35 cellular contexts compared by ENCODE assay signal in the genomic region with DNA sequence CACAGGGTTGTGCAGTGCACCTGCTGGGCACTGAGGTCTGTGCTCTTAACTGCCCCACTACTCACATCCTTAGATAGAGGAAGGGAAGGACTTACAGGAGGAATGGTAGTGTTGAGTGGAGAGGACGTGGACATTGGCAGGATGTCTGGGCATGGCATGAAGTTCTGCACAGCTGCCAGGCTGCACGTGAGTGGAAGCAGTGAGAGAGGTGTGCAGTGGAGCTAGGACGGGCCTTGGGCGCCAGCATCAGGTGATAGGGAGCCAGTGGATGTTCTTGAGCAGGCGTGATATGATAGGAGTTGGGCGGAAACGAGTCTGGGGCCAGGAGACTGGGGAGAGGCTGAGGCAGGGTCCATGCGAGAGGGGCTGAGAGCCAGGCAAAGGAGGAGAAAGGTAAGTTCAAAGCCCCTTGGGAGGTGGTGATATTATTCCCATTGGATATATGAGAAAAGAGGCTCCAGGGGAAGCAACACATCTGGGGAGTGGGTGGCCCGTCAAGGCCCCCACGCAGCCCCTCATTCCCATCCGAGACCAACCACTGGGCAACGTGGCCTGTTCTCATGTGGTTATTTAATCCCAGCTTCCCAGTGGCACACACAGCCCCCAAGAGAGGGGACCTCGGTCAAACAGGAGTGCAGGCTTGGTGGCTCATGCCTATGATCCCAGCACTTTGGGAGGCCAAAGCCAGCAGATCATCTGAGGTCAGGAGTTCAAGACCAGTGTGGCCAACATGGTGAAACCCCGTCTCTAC. TPM values are rescaled to one million over a fixed set of nuclear protein-coding genes. Genes with fewer than 3 reads are reported as not detected.
DNase-seq lines count a peak whose midpoint lies in the region; ATAC-seq and TF ChIP-seq lines count a peak whose summit lies in the region.
"Had no signal": no experiment of that assay in that cellular context is flagged by ENCODE, and none has a peak within 500 bp of the region (broad histone marks: within the 10 kb centered on the region; RNA-seq: fewer than 3 reads in every experiment).

No MANE protein-coding gene starts in this region.

- H3K4me1 Mint-ChIP-seq in activated T-cell treated with anti-CD3 and anti-CD28 coated beads, Interleukin-2, amount 50 U/mL, for 4 hours (ENCODE audit: low read depth): no peaks in the 10 kb centered on the region
- H3K4me1 Mint-ChIP-seq in activated T-cell treated with anti-CD3 and anti-CD28 coated beads, Interleukin-2, amount 50 U/mL, for 24 hours (ENCODE audit: low read depth): no peaks in the 10 kb centered on the region
- no peaks in the 10 kb centered on the region for H3K4me1 Mint-ChIP-seq in natural killer cell
- H3K4me1 Mint-ChIP-seq: activated CD4-positive, alpha-beta memory T cell treated with anti-CD3 and anti-CD28 coated beads, Interleukin-2, amount 10 ng/mL, durations not matched to agents 7 days and 5 days; naive thymus-derived CD8-positive, alpha-beta T cell; stimulated activated memory B cell treated with anti-CD40 and anti-IgM and Interleukin-4, amounts not matched to agents 10 μg/mL and 1 μg/mL and 100 μg/mL, for 72 hours had no signal

- H3K4me3 Mint-ChIP-seq in activated T-cell treated with anti-CD3 and anti-CD28 coated beads, Interleukin-2, amount 50 U/mL, for 4 hours: no peak overlapping the region
- no peak overlapping the region for H3K4me3 Mint-ChIP-seq in activated T-cell treated with anti-CD3 and anti-CD28 coated beads, Interleukin-2, amount 50 U/mL, for 24 hours
- no peak overlapping the region for H3K4me3 Mint-ChIP-seq in natural killer cell
- H3K4me3 Mint-ChIP-seq: activated CD4-positive, alpha-beta memory T cell treated with anti-CD3 and anti-CD28 coated beads, Interleukin-2, amount 10 ng/mL, durations not matched to agents 7 days and 5 days; H9; naive thymus-derived CD8-positive, alpha-beta T cell; stimulated activated memory B cell treated with anti-CD40 and anti-IgM and Interleukin-4, amounts not matched to agents 10 μg/mL and 1 μg/mL and 100 μg/mL, for 72 hours; T-helper 1 cell treated with Interleukin-12 subunit alpha and Interleukin-12 subunit beta and Interleukin-4 antibody, amounts not matched to agents 30 μg/mL and 1 μg/mL, for 36 hours had no signal

- peaks cover 7% of the 10 kb centered on the region for H3K27me3 Mint-ChIP-seq in activated T-cell treated with anti-CD3 and anti-CD28 coated beads, Interleukin-2, amount 50 U/mL, for 4 hours (ENCODE audit: low read depth)
- peaks cover 3% of the 10 kb centered on the region for H3K27me3 Mint-ChIP-seq in activated T-cell treated with anti-CD3 and anti-CD28 coated beads, Interleukin-2, amount 50 U/mL, for 24 hours
- H3K27me3 Mint-ChIP-seq in natural killer cell (ENCODE audit: low read depth in 2 of 2): peaks cover 0 to 3% of the 10 kb centered on the region in 2 donors

- TF ChIP-seq CTCF in natural killer cell (IDR thresholded peaks at IDR 0.05): no peak
- TF ChIP-seq CTCF in upper lobe of right lung (IDR thresholded peaks at IDR 0.05): no peak
- no peak for TF ChIP-seq CTCF in BE2C (IDR thresholded peaks at IDR 0.05; ENCODE audit: low read depth, low read length)

- no peaks in the 10 kb centered on the region for H3K36me3 Mint-ChIP-seq in activated T-cell treated with anti-CD3 and anti-CD28 coated beads, Interleukin-2, amount 50 U/mL, for 4 hours (ENCODE audit: insufficient read depth)
- no peaks in the 10 kb centered on the region for H3K36me3 Mint-ChIP-seq in activated T-cell treated with anti-CD3 and anti-CD28 coated beads, Interleukin-2, amount 50 U/mL, for 24 hours (ENCODE audit: low read depth)
- H3K36me3 Mint-ChIP-seq in natural killer cell: no peaks in the 10 kb centered on the region
- H3K36me3 Mint-ChIP-seq: naive thymus-derived CD8-positive, alpha-beta T cell; stimulated activated memory B cell treated with anti-CD40 and anti-IgM and Interleukin-4, amounts not matched to agents 10 μg/mL and 1 μg/mL and 100 μg/mL, for 72 hours had no signal

- H3K9me3 ChIP-seq in upper lobe of right lung (no peaks in the 10 kb centered on the region), BE2C (no peaks in the 10 kb centered on the region)
- H3K9me3 ChIP-seq: adrenal gland; BLaER1 treated with 17β-estradiol and CSF1 and Interleukin-3, amounts not matched to agents 10 nM and 100 nM; body of pancreas; ovary; suprapubic skin had no signal

- H3K27ac Mint-ChIP-seq in activated T-cell treated with anti-CD3 and anti-CD28 coated beads, Interleukin-2, amount 50 U/mL, for 24 hours: no peak overlapping the region
- H3K27ac Mint-ChIP-seq in natural killer cell: no peak overlapping the region
- H3K27ac Mint-ChIP-seq: activated CD4-positive, alpha-beta memory T cell treated with anti-CD3 and anti-CD28 coated beads, Interleukin-2, amount 10 ng/mL, durations not matched to agents 7 days and 5 days; H9; naive thymus-derived CD8-positive, alpha-beta T cell; stimulated activated memory B cell treated with anti-CD40 and anti-IgM and Interleukin-4, amounts not matched to agents 10 μg/mL and 1 μg/mL and 100 μg/mL, for 72 hours; T-helper 1 cell treated with Interleukin-12 subunit alpha and Interleukin-12 subunit beta and Interleukin-4 antibody, amounts not matched to agents 30 μg/mL and 1 μg/mL, for 36 hours had no signal

- H3K4me3 ChIP-seq in upper lobe of right lung (no peak overlapping the region), BE2C (ENCODE audit: low read depth, low read length) (no peak overlapping the region)
- H3K4me3 ChIP-seq: adrenal gland; BLaER1 treated with 17β-estradiol and CSF1 and Interleukin-3, amounts not matched to agents 10 nM and 100 nM; body of pancreas; K562; ovary; SK-N-MC; suprapubic skin had no signal

- H3K36me3 ChIP-seq in upper lobe of right lung (no peaks in the 10 kb centered on the region), BE2C (no peaks in the 10 kb centered on the region)
- H3K36me3 ChIP-seq: adrenal gland; BLaER1 treated with 17β-estradiol and CSF1 and Interleukin-3, amounts not matched to agents 10 nM and 100 nM; ovary; suprapubic skin had no signal

- DNase-seq in activated T-cell treated with anti-CD3 and anti-CD28 coated beads, Interleukin-2, amount 50 U/mL, for 4 hours: peak; percentile 0
- no peak for DNase-seq in activated T-cell treated with anti-CD3 and anti-CD28 coated beads, Interleukin-2, amount 50 U/mL, for 24 hours
- peak; percentile 79 for DNase-seq in Right ventricle myocardium superior
- peak; percentile 0 for DNase-seq in natural killer cell
- peak; percentile 39 for DNase-seq in upper lobe of right lung
- DNase-seq in activated CD4-positive, alpha-beta T cell treated with anti-CD3 and anti-CD28 coated beads for 1 hour: no peak
- no peak for DNase-seq in BE2C
- DNase-seq: activated CD4-positive, alpha-beta memory T cell treated with anti-CD3 and anti-CD28 coated beads, Interleukin-2, amount 10 ng/mL, durations not matched to agents 7 days and 5 days; activated naive CD4-positive, alpha-beta T cell; cerebellar nuclear complex; COR-L47; DMS79; GF-D8; NCI-H2081; NCI-H2227 treated with DMSO at 0.1 percent for 48 hours; NCI-H526 treated with DMSO at 0.1 percent for 48 hours; stimulated activated CD4-positive, alpha-beta T cell treated with anti-CD3 and anti-CD28 coated beads, Interleukin-4, amount 100 ng/mL, for 4 hours had no signal

- H3K4me1 ChIP-seq in upper lobe of right lung (no peaks in the 10 kb centered on the region), BE2C (no peaks in the 10 kb centered on the region; the same call in 1 of the 2 replicates)
- H3K4me1 ChIP-seq: body of pancreas had no signal

- H3K27me3 ChIP-seq in upper lobe of right lung: no peaks in the 10 kb centered on the region
- no peaks in the 10 kb centered on the region for H3K27me3 ChIP-seq in BE2C
- H3K27me3 ChIP-seq: adrenal gland; BLaER1 treated with 17β-estradiol and CSF1 and Interleukin-3, amounts not matched to agents 10 nM and 100 nM; body of pancreas; ovary had no signal

- no peak for ATAC-seq in activated T-cell treated with anti-CD3 and anti-CD28 coated beads, Interleukin-2, amount 50 U/mL, for 4 hours
- ATAC-seq in Right ventricle myocardium superior (ENCODE audit: poor library complexity) (peak; percentile 91), natural killer cell (no peak), upper lobe of right lung (no peak), HG02970 (IDR thresholded peaks at IDR 0.05; ENCODE audit: low FRiP score, unreplicated experiment) (no peak)
- ATAC-seq: activated CD4-positive, CD25-positive, alpha-beta regulatory T cell treated with anti-CD3 and anti-CD28 coated beads, Interleukin-2, amount 50 U/mL, for 24 hours; body of pancreas; K562; naive thymus-derived CD8-positive, alpha-beta T cell; stimulated activated memory B cell treated with anti-CD40 and anti-IgM and Interleukin-4, amounts not matched to agents 10 μg/mL and 1 μg/mL and 100 μg/mL, for 72 hours had no signal

- intact Hi-C loops in Right ventricle myocardium superior (cut with DNase I): no loop called here
- intact Hi-C loops in natural killer cell (cut with micrococcal nuclease): no loop called here
- intact Hi-C loops in upper lobe of right lung (cut with DNase I): no loop called here

- H3K9me3 Mint-ChIP-seq in activated T-cell treated with anti-CD3 and anti-CD28 coated beads, Interleukin-2, amount 50 U/mL, for 4 hours: no peaks in the 10 kb centered on the region
- no peaks in the 10 kb centered on the region for H3K9me3 Mint-ChIP-seq in activated T-cell treated with anti-CD3 and anti-CD28 coated beads, Interleukin-2, amount 50 U/mL, for 24 hours
- H3K9me3 Mint-ChIP-seq in natural killer cell: no peaks in the 10 kb centered on the region
- H3K9me3 Mint-ChIP-seq: activated CD4-positive, alpha-beta memory T cell treated with anti-CD3 and anti-CD28 coated beads, Interleukin-2, amount 10 ng/mL, durations not matched to agents 7 days and 5 days; H9; naive thymus-derived CD8-positive, alpha-beta T cell; stimulated activated memory B cell treated with anti-CD40 and anti-IgM and Interleukin-4, amounts not matched to agents 10 μg/mL and 1 μg/mL and 100 μg/mL, for 72 hours; T-helper 1 cell treated with Interleukin-12 subunit alpha and Interleukin-12 subunit beta and Interleukin-4 antibody, amounts not matched to agents 30 μg/mL and 1 μg/mL, for 36 hours had no signal

- H3K27ac ChIP-seq in upper lobe of right lung: no peak overlapping the region
- H3K27ac ChIP-seq: adrenal gland; BLaER1 treated with 17β-estradiol and CSF1 and Interleukin-3, amounts not matched to agents 10 nM and 100 nM; body of pancreas; ovary; SK-N-MC; suprapubic skin had no signal

RNA-seq across cellular contexts. Expression of a gene that starts 45.7 kb away (rescaled TPM):
- 1 to 10 TPM in 2 of 3 donors, under 1 TPM in 1; 0.53 to 2.1 (median 1.3) TPM for total RNA-seq in activated T-cell treated with anti-CD3 and anti-CD28 coated beads, Interleukin-2, amount 50 U/mL, for 4 hours
- 8.0 TPM for total RNA-seq in Right ventricle myocardium superior
- total RNA-seq in natural killer cell: 1 to 10 TPM in 2 of 3 donors, under 1 TPM in 1; 0.97 to 4.9 (median 2.5) TPM
- 38.4 TPM for total RNA-seq in upper lobe of right lung
- polyA plus RNA-seq in BE2C (2012; ENCODE audit: insufficient read depth, insufficient read length, low read depth): 1.6 TPM
- total RNA-seq: HT-29 had no signal

RNA-seq across cellular contexts. Expression of a gene that starts 46.5 kb away (rescaled TPM):
- not detected for total RNA-seq in activated T-cell treated with anti-CD3 and anti-CD28 coated beads, Interleukin-2, amount 50 U/mL, for 4 hours
- total RNA-seq in Right ventricle myocardium superior (not detected), natural killer cell (under 1 TPM in 1 of 3 donors, not detected in 2; 0.14 TPM), upper lobe of right lung (0.26 TPM)
- not detected for polyA plus RNA-seq in BE2C (2012; ENCODE audit: insufficient read depth, insufficient read length, low read depth)
- total RNA-seq: activated CD4-positive, alpha-beta memory T cell treated with anti-CD3 and anti-CD28 coated beads, Interleukin-2, amount 10 ng/mL, durations not matched to agents 7 days and 5 days; endothelial cell of umbilical vein; H9; HT-29; K562; M059J; naive thymus-derived CD8-positive, alpha-beta T cell; suprapubic skin had no signal
- polyA plus RNA-seq: endothelial cell of umbilical vein; K562; naive thymus-derived CD8-positive, alpha-beta T cell had no signal

RNA-seq across cellular contexts. Expression of a gene that starts 56.7 kb away (rescaled TPM):
- total RNA-seq in activated T-cell treated with anti-CD3 and anti-CD28 coated beads, Interleukin-2, amount 50 U/mL, for 4 hours: not detected
- total RNA-seq in Right ventricle myocardium superior (not detected), natural killer cell (not detected), upper lobe of right lung (22.2 TPM)
- not detected for polyA plus RNA-seq in BE2C (2012; ENCODE audit: insufficient read depth, insufficient read length, low read depth)
- total RNA-seq: activated CD4-positive, alpha-beta memory T cell treated with anti-CD3 and anti-CD28 coated beads, Interleukin-2, amount 10 ng/mL, durations not matched to agents 7 days and 5 days; adrenal gland; endothelial cell of umbilical vein; fibroblast of lung; K562; M059J; naive thymus-derived CD8-positive, alpha-beta T cell; RPMI7951 had no signal
- polyA plus RNA-seq: endothelial cell of umbilical vein; fibroblast of lung; naive thymus-derived CD8-positive, alpha-beta T cell had no signal

Comparison
In these comparisons a context has a peak if more than half of its experiments do, and no peak if none do; other contexts are left out.
1. DNase-seq: peak in activated T-cell treated with anti-CD3 and anti-CD28 coated beads, Interleukin-2, amount 50 U/mL, for 4 hours (single experiment), Right ventricle myocardium superior (single experiment), natural killer cell (single experiment) and upper lobe of right lung (single experiment); none in activated T-cell treated with anti-CD3 and anti-CD28 coated beads, Interleukin-2, amount 50 U/mL, for 24 hours (single experiment), activated CD4-positive, alpha-beta T cell treated with anti-CD3 and anti-CD28 coated beads for 1 hour (single experiment) and BE2C (single experiment).
2. RNA of a gene that starts 56.7 kb away (total RNA-seq): 22.2 TPM in upper lobe of right lung (single experiment); not detected in activated T-cell treated with anti-CD3 and anti-CD28 coated beads, Interleukin-2, amount 50 U/mL, for 4 hours, not detected in Right ventricle myocardium superior (single experiment) and not detected in natural killer cell; every median in the first group is over 10 times any median in the second.